ENCODE assay signal across 21 cellular contexts in genomic region chr1:84705503-84705902, GRCh38.
"Had no signal": no experiment of that assay in that cellular context is flagged by ENCODE, and none has a peak within 500 bp of the region (broad histone marks: within the 10 kb centered on the region; RNA-seq: fewer than 3 reads in every experiment).

No MANE protein-coding gene starts in this region.

- DNase-seq: activated CD4-positive, alpha-beta memory T cell treated with anti-CD3 and anti-CD28 coated beads for 36 hours; activated CD4-positive, alpha-beta T cell treated with anti-CD3 and anti-CD28 coated beads for 48 hours; activated CD4-positive, CD25-positive, alpha-beta regulatory T cell; activated naive CD4-positive, alpha-beta T cell treated with Interleukin-2 at 50 U/mL for 16 hours; activated naive CD8-positive, alpha-beta T cell treated with anti-CD3 and anti-CD28 coated beads for 36 hours; activated T-cell treated with anti-CD3 and anti-CD28 coated beads, Interleukin-2, amount 50 U/mL, for 48 hours; glutamatergic neuron; hippocampal formation; left lung; naive thymus-derived CD4-positive, alpha-beta T cell; posterior cingulate gyrus; right lobe of liver; stimulated activated CD4-positive, alpha-beta T cell treated with anti-CD3 and anti-CD28 coated beads, Interleukin-1b, Interleukin-23, amount 100 ng/mL, for 48 hours; stomach; transverse colon had no signal

- H3K9ac ChIP-seq: neural progenitor cell had no signal

- ATAC-seq: left lung; naive thymus-derived CD4-positive, alpha-beta T cell had no signal

- H3K4me1 Mint-ChIP-seq: central memory CD8-positive, alpha-beta T cell had no signal

- H3K9me3 ChIP-seq: esophagus muscularis mucosa, left lung, right lobe of liver, stomach, suprapubic skin, transverse colon had no signal

- H3K36me3 ChIP-seq: esophagus muscularis mucosa, left lung, neural progenitor cell, right lobe of liver, stomach, suprapubic skin, transverse colon had no signal

- H3K27me3 ChIP-seq: esophagus muscularis mucosa, left lung, neural progenitor cell, right lobe of liver, stomach, suprapubic skin, transverse colon had no signal

- H3K4me3 Mint-ChIP-seq: activated CD4-positive, alpha-beta memory T cell treated with anti-CD3 and anti-CD28 coated beads for 36 hours; activated naive CD8-positive, alpha-beta T cell treated with anti-CD3 and anti-CD28 coated beads for 36 hours; central memory CD8-positive, alpha-beta T cell; naive thymus-derived CD4-positive, alpha-beta T cell; neural progenitor cell had no signal

- H3K4me3 ChIP-seq: esophagus muscularis mucosa, left lung, lung, neural progenitor cell, right lobe of liver, skin epidermis, stomach, suprapubic skin, transverse colon had no signal

- H3K4me1 ChIP-seq: left lung, suprapubic skin had no signal

- H3K4me2 ChIP-seq: neural progenitor cell had no signal

- H3K27ac Mint-ChIP-seq: activated CD4-positive, alpha-beta memory T cell treated with anti-CD3 and anti-CD28 coated beads for 36 hours; activated naive CD8-positive, alpha-beta T cell treated with anti-CD3 and anti-CD28 coated beads for 36 hours; naive thymus-derived CD4-positive, alpha-beta T cell; neural progenitor cell had no signal

- H3K9me3 Mint-ChIP-seq: activated CD4-positive, alpha-beta memory T cell treated with anti-CD3 and anti-CD28 coated beads for 36 hours; activated naive CD8-positive, alpha-beta T cell treated with anti-CD3 and anti-CD28 coated beads for 36 hours; central memory CD8-positive, alpha-beta T cell; naive thymus-derived CD4-positive, alpha-beta T cell; neural progenitor cell had no signal

- H3K27ac ChIP-seq: esophagus muscularis mucosa, left lung, neural progenitor cell, right lobe of liver, skin epidermis, stomach, suprapubic skin, transverse colon had no signal

- H3K36me3 Mint-ChIP-seq: activated CD4-positive, alpha-beta memory T cell treated with anti-CD3 and anti-CD28 coated beads for 36 hours; activated naive CD8-positive, alpha-beta T cell treated with anti-CD3 and anti-CD28 coated beads for 36 hours; naive thymus-derived CD4-positive, alpha-beta T cell; neural progenitor cell had no signal
